Comparison of ENCODE assay signal across 19 cellular contexts in genomic region chr7:85693326-85693725, GRCh38.
"Had no signal": no experiment of that assay in that cellular context is flagged by ENCODE, and none has a peak within 500 bp of the region (broad histone marks: within the 10 kb centered on the region; RNA-seq: fewer than 3 reads in every experiment).

No MANE protein-coding gene starts in this region.

- H3K27me3 ChIP-seq: esophagus squamous epithelium, heart left ventricle, spleen, testis, tibial nerve had no signal

- H3K4me1 ChIP-seq: esophagus squamous epithelium, heart left ventricle, psoas muscle, spleen, testis had no signal

- H3K4me3 ChIP-seq: esophagus squamous epithelium, heart left ventricle, lung, psoas muscle, spleen, testis, tibial nerve had no signal

- H3K9me3 ChIP-seq: esophagus squamous epithelium, heart left ventricle, psoas muscle, spleen, testis, tibial nerve had no signal

- H3K27ac ChIP-seq: epithelial cell of prostate, esophagus squamous epithelium, heart left ventricle, psoas muscle, spleen, testis, tibial nerve had no signal

- DNase-seq: effector memory CD4-positive, alpha-beta T cell; esophagus squamous epithelium; heart left ventricle; hippocampal formation; left colon; left ventricle myocardium superior; mesenchymal stem cell; midbrain; psoas muscle; retina; spleen; stimulated activated CD4-positive, alpha-beta T cell treated with anti-CD3 and anti-CD28 coated beads, Interleukin-2, amount 100 ng/mL, for 24 hours; stimulated activated CD4-positive, alpha-beta T cell treated with anti-CD3 and anti-CD28 coated beads, Interleukin-4, amount 100 ng/mL, for 4 hours; stimulated activated naive B cell treated with anti-CD40 and anti-IgM and Interleukin-4, amounts not matched to agents 10 μg/mL and 1 μg/mL and 100 μg/mL, for 72 hours; stimulated activated naive CD8-positive, alpha-beta T cell treated with anti-CD3 and anti-CD28 coated beads, Interleukin-15, amount 100 ng/mL, for 72 hours; testis had no signal

- H3K36me3 ChIP-seq: esophagus squamous epithelium, heart left ventricle, spleen, tibial nerve had no signal
